ENCODE assay signal across 15 cellular contexts in the genomic region with DNA sequence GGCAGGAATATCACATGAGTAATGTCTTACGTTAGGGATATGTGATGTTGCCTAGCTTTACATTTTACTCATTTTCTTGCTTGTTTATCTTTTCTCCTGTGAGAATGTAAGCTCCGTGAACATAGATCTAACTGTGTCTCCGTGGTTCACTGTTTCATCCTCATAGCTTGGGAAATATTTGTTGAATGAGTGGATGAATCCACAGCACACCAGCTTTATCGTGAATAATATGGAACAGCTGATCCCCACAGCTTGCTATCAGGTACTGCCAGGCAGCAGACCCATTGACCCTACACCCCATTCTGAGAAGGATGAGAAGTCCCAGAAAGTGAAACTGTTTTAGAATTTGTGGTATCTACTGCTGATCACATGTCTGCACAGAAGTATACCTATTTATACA.
DNase-seq lines count a peak whose midpoint lies in the region; ATAC-seq, FAIRE-seq and TF ChIP-seq lines count a peak whose summit lies in the region.
"Had no signal": no experiment of that assay in that cellular context is flagged by ENCODE, and none has a peak within 500 bp of the region (broad histone marks: within the 10 kb centered on the region; RNA-seq: fewer than 3 reads in every experiment).

No MANE protein-coding gene starts in this region.

- no peaks in the 10 kb centered on the region for H3K9me3 Mint-ChIP-seq in astrocyte (ENCODE audit: unreplicated experiment)

- peak overlapping the region; percentile 71 for H3K4me2 ChIP-seq in astrocyte (ENCODE audit: low read length)

- no peaks in the 10 kb centered on the region for H3K79me2 ChIP-seq in astrocyte (ENCODE audit: insufficient read depth, low read length)
- H3K79me2 ChIP-seq: parathyroid adenoma had no signal

- FAIRE-seq in astrocyte (lab: Jason Lieb, UNC): peak; percentile 94
- no peak for FAIRE-seq in frontal cortex (lab: Jason Lieb, UNC)

- H3K36me3 Mint-ChIP-seq in astrocyte (ENCODE audit: low read depth, unreplicated experiment): no peaks in the 10 kb centered on the region

- H4K20me1 ChIP-seq in astrocyte (ENCODE audit: insufficient read depth, low read length): no peaks in the 10 kb centered on the region

- H3K27ac ChIP-seq in astrocyte (ENCODE audit: low read depth, low read length): peak overlapping the region; percentile 33
- H3K27ac ChIP-seq: parathyroid adenoma, tibial nerve had no signal

- H3K9ac ChIP-seq in astrocyte (ENCODE audit: low read length): peak overlapping the region; percentile 30
- H3K9ac ChIP-seq: parathyroid adenoma had no signal

- peak; percentile 65 for ATAC-seq in HG03432 (IDR thresholded peaks at IDR 0.05; ENCODE audit: unreplicated experiment)
- ATAC-seq: esophagus mucosa had no signal

- peaks cover 17% of the 10 kb centered on the region for H3K4me1 Mint-ChIP-seq in astrocyte (ENCODE audit: low read depth, unreplicated experiment)

- POLR2A ChIA-PET in AG04449 (lab: Yijun Ruan, JAX): interaction anchor here (0.6 to 2.5 kb wide), 4 partner anchors 14 to 107 kb away, joined by 3 to 21 read pairs (median 4); a partner anchor contains a TSS

- H3K36me3 ChIP-seq in astrocyte (ENCODE audit: insufficient read depth, low read length): no peaks in the 10 kb centered on the region
- H3K36me3 ChIP-seq: tibial nerve had no signal

- CTCF ChIA-PET in AG04449 (lab: Yijun Ruan, JAX): interaction anchor here (0.6 to 6.0 kb wide), 5 partner anchors 12 to 93 kb away, joined by 3 to 29 read pairs (median 4); no protein-coding TSS in a partner anchor

- H3K27me3 ChIP-seq in astrocyte (ENCODE audit: insufficient read depth, low read length): no peaks in the 10 kb centered on the region
- H3K27me3 ChIP-seq: tibial nerve had no signal

- H3K9me3 ChIP-seq in astrocyte (ENCODE audit: insufficient read depth, low read depth, low read length): no peaks in the 10 kb centered on the region
- H3K9me3 ChIP-seq: tibial nerve had no signal

- DNase-seq in AG04449 (ENCODE audit: low read depth, low spot score) (no peak), astrocyte (ENCODE audit: low read depth) (peak; percentile 71), foreskin fibroblast (peak; percentile 81 to 91), DMS153 treated with DMSO at 0.1 percent for 48 hours (lab: John Stamatoyannopoulos, UW; ENCODE audit: unreplicated experiment) (no peak), putamen (ENCODE audit: low spot score) (no peak), frontal cortex (ENCODE audit: low spot score in 2 of 2) (no peak)
- no peak for DNase-seq in stimulated activated CD4-positive, alpha-beta T cell treated with anti-CD3 and anti-CD28 coated beads, Interleukin-2, amount 100 ng/mL, for 48 hours
- DNase-seq: mesendoderm, NCI-H1930, SHP77 treated with DMSO at 0.1 percent for 48 hours, T1000 had no signal

- no peak for TF ChIP-seq CTCF in AG04449 (IDR thresholded peaks at IDR 0.05; ENCODE audit: insufficient read depth, low read length, missing control alignments)
- TF ChIP-seq CTCF in astrocyte (IDR thresholded peaks at IDR 0.05; ENCODE audit: insufficient read depth, low read depth, low read length): no peak
- TF ChIP-seq CTCF in foreskin fibroblast (IDR thresholded peaks at IDR 0.05; ENCODE audit: low read depth, low read length): no peak

- H3K4me3 ChIP-seq in AG04449 (ENCODE audit: low read depth, low read length) (peak overlapping the region; percentile 20), astrocyte (ENCODE audit: insufficient read depth, low read depth, low read length) (peak overlapping the region; percentile 22), foreskin fibroblast (ENCODE audit: low read depth in 1 of 2, low read length in 2 of 2) (peak overlapping the region; percentile 27 to 40)
- H3K4me3 ChIP-seq: tibial nerve had no signal

- no peaks in the 10 kb centered on the region for H3K27me3 Mint-ChIP-seq in astrocyte (ENCODE audit: low read depth, unreplicated experiment)

- H2AFZ ChIP-seq in astrocyte (ENCODE audit: low read depth, low read length): no peak overlapping the region
- H2AFZ ChIP-seq: parathyroid adenoma had no signal

- no peak overlapping the region for H3K4me3 Mint-ChIP-seq in astrocyte (ENCODE audit: unreplicated experiment)

- peaks cover 2% of the 10 kb centered on the region for H3K4me1 ChIP-seq in astrocyte (ENCODE audit: insufficient read depth, low read length)
- H3K4me1 ChIP-seq: parathyroid adenoma, tibial nerve had no signal

- peak overlapping the region; percentile 73 for H3K27ac Mint-ChIP-seq in astrocyte (ENCODE audit: unreplicated experiment)

Comparison
In these comparisons a context has a peak if more than half of its experiments do, and no peak if none do; other contexts are left out.
1. DNase-seq: peak in astrocyte (single experiment) and foreskin fibroblast (2 of 2); none in AG04449 (single experiment), DMS153 treated with DMSO at 0.1 percent for 48 hours (single experiment), putamen (single experiment), frontal cortex (0 of 2) and stimulated activated CD4-positive, alpha-beta T cell treated with anti-CD3 and anti-CD28 coated beads, Interleukin-2, amount 100 ng/mL, for 48 hours (0 of 2).
2. Peak in every context shown above with its lines, with median percentiles within 50 percentile points of each other: H3K4me3 ChIP-seq.